10 cellular contexts compared by ENCODE assay signal in genomic region chr19:4389064-4389375, GRCh38. TPM values are rescaled to one million over a fixed set of nuclear protein-coding genes. Genes with fewer than 3 reads are reported as not detected.
DNase-seq lines count a peak whose midpoint lies in the region; ATAC-seq, FAIRE-seq and TF ChIP-seq lines count a peak whose summit lies in the region.
"Had no signal": no experiment of that assay in that cellular context is flagged by ENCODE, and none has a peak within 500 bp of the region (broad histone marks: within the 10 kb centered on the region; RNA-seq: fewer than 3 reads in every experiment).

No MANE protein-coding gene starts in this region.

- peaks cover 60% of the 10 kb centered on the region for H3K4me1 ChIP-seq in endothelial cell of umbilical vein (ENCODE audit: control insufficient read depth, extremely low read depth, insufficient read depth, low read length)
- H3K4me1 ChIP-seq in rectal smooth muscle tissue (ENCODE audit: control insufficient read depth, insufficient read depth, low read length), result peaks cover 34% of the 10 kb centered on the region
- H3K4me1 ChIP-seq in CD4-positive, alpha-beta memory T cell (ENCODE audit: insufficient read depth, low read length), result peaks cover 37% of the 10 kb centered on the region

- no peak overlapping the region for H2AFZ ChIP-seq in endothelial cell of umbilical vein (ENCODE audit: low read depth, low read length)

- BruUV-seq in endothelial cell of umbilical vein (replicated peaks; lab: Mats Ljungman, UMichigan), result no TSS peak

- CTCF ChIA-PET in endothelial cell of umbilical vein (lab: Charles Lee), result interaction anchor here (0.9 to 7.9 kb wide), 5 partner anchors 11 to 37 kb away, joined by 3 to 105 read pairs (median 6); partner anchors contain the start of genes CHAF1A and SH3GL1
- CTCF ChIA-PET in CD4-positive, alpha-beta memory T cell (lab: Charles Lee; ENCODE audit: partially characterized antibody), result interaction anchor here (1.1 kb wide), 1 partner anchor 9 kb away, joined by 3 read pairs; no protein-coding TSS in a partner anchor

- DNase-seq in LNCaP clone FGC (ENCODE audit: low read depth), result no peak
- no peak for DNase-seq in endothelial cell of umbilical vein (ENCODE audit: low read depth, low spot score)
- DNase-seq in CD4-positive, alpha-beta memory T cell, result no peak
- no peak for DNase-seq in natural killer cell
- DNase-seq in NCI-H69 (lab: John Stamatoyannopoulos, UW), result no peak
- DNase-seq: CD8-positive, alpha-beta T cell; MM.1S had no signal

- no peak overlapping the region for H3K4me3 Mint-ChIP-seq in CD4-positive, alpha-beta memory T cell
- H3K4me3 Mint-ChIP-seq in natural killer cell, result no peak overlapping the region
- H3K4me3 Mint-ChIP-seq: CD8-positive, alpha-beta T cell had no signal

- H3K36me3 ChIP-seq in endothelial cell of umbilical vein (ENCODE audit: control insufficient read depth in 2 of 2, extremely low read depth in 1 of 2, insufficient read depth in 2 of 2, low read length in 2 of 2) (peaks cover 3 to 12% of the 10 kb centered on the region in 2 experiments), rectal smooth muscle tissue (ENCODE audit: control insufficient read depth, insufficient read depth, low read length) (peaks cover 2% of the 10 kb centered on the region)
- peaks cover 8% of the 10 kb centered on the region for H3K36me3 ChIP-seq in CD4-positive, alpha-beta memory T cell (ENCODE audit: insufficient read depth, low read length)

- intact Hi-C loops in endothelial cell of umbilical vein (cut with micrococcal nuclease) (no loop called here), natural killer cell (cut with micrococcal nuclease) (no loop called here)
- intact Hi-C loops in CD4-positive, alpha-beta memory T cell (cut with micrococcal nuclease), result no loop called here

- peak overlapping the region; percentile 32 for H3K4me3 ChIP-seq in LNCaP clone FGC (ENCODE audit: low read depth, low read length)
- no peak overlapping the region for H3K4me3 ChIP-seq in endothelial cell of umbilical vein (replicated peaks in 1 of 3; ENCODE audit: insufficient read depth in 1 of 3, low read depth in 1 of 3, low read length in 3 of 3)
- H3K4me3 ChIP-seq in rectal smooth muscle tissue (ENCODE audit: low read length), result no peak overlapping the region
- no peak overlapping the region for H3K4me3 ChIP-seq in CD4-positive, alpha-beta memory T cell (ENCODE audit: low read length in 2 of 2)
- H3K4me3 ChIP-seq: SK-N-MC had no signal

- ATAC-seq in natural killer cell, result no peak
- ATAC-seq: CD8-positive, alpha-beta T cell had no signal

- peaks cover 11 to 46% (median 27%) of the 10 kb centered on the region in 4 donors for H3K4me1 Mint-ChIP-seq in CD4-positive, alpha-beta memory T cell
- H3K4me1 Mint-ChIP-seq in natural killer cell, result peaks cover 16 to 26% of the 10 kb centered on the region in 2 donors

- H3K27me3 ChIP-seq in endothelial cell of umbilical vein (ENCODE audit: control insufficient read depth in 2 of 2, insufficient read depth in 2 of 2, low read length in 2 of 2) (no peaks in the 10 kb centered on the region), rectal smooth muscle tissue (ENCODE audit: control insufficient read depth, insufficient read depth, low read length) (no peaks in the 10 kb centered on the region)
- no peaks in the 10 kb centered on the region for H3K27me3 ChIP-seq in CD4-positive, alpha-beta memory T cell (ENCODE audit: insufficient read depth, low read length)

- H3K9me1 ChIP-seq in endothelial cell of umbilical vein (replicated peaks; ENCODE audit: control insufficient read depth, extremely low read depth, insufficient read depth, low read length), result no peaks in the 10 kb centered on the region

- H3K9me3 ChIP-seq in endothelial cell of umbilical vein (replicated peaks; ENCODE audit: control insufficient read depth, insufficient read depth, low read length), result no peaks in the 10 kb centered on the region
- H3K9me3 ChIP-seq in CD4-positive, alpha-beta memory T cell (ENCODE audit: control insufficient read depth in 1 of 2, low read length in 2 of 2), result no peaks in the 10 kb centered on the region

- no peak overlapping the region for H3K4me2 ChIP-seq in endothelial cell of umbilical vein (ENCODE audit: insufficient read depth, low read length)

- H3K27ac ChIP-seq in endothelial cell of umbilical vein (ENCODE audit: insufficient read depth, low read depth, low read length) (peak overlapping the region; percentile 14), rectal smooth muscle tissue (ENCODE audit: low read depth, low read length) (peak overlapping the region; percentile 6)
- H3K27ac ChIP-seq in CD4-positive, alpha-beta memory T cell (ENCODE audit: low read depth, low read length), result no peak overlapping the region
- H3K27ac ChIP-seq: SK-N-MC had no signal

- TF ChIP-seq CTCF in LNCaP clone FGC (IDR thresholded peaks at IDR 0.05; ENCODE audit: control insufficient read depth, extremely low read depth, insufficient read depth) (no peak), endothelial cell of umbilical vein (IDR thresholded peaks at IDR 0.05; ENCODE audit: extremely low read depth in 1 of 2, insufficient read depth in 1 of 2, low read depth in 1 of 2, low read length in 2 of 2) (no peak), natural killer cell (IDR thresholded peaks at IDR 0.05) (no peak)

- peaks cover 7 to 17% of the 10 kb centered on the region in 2 donors for H3K36me3 Mint-ChIP-seq in CD4-positive, alpha-beta memory T cell
- no peaks in the 10 kb centered on the region for H3K36me3 Mint-ChIP-seq in natural killer cell

- H3K9ac ChIP-seq in endothelial cell of umbilical vein (replicated peaks; ENCODE audit: extremely low read depth, insufficient read depth, low read length) (no peak overlapping the region), rectal smooth muscle tissue (ENCODE audit: low read length) (no peak overlapping the region)

- H3K27ac Mint-ChIP-seq in CD4-positive, alpha-beta memory T cell, result peak overlapping the region in 1 of 7 donors; percentile 89
- H3K27ac Mint-ChIP-seq in natural killer cell, result no peak overlapping the region
- H3K27ac Mint-ChIP-seq: CD8-positive, alpha-beta T cell had no signal

- TF ChIP-seq POLR2A in endothelial cell of umbilical vein (IDR thresholded peaks at IDR 0.05; ENCODE audit: low read depth, low read length), result no peak

- POLR2A ChIA-PET in endothelial cell of umbilical vein (lab: Charles Lee), result interaction anchor here (1.0 kb wide), 1 partner anchor 82 kb away, joined by 3 read pairs; no protein-coding TSS in a partner anchor
- POLR2A ChIA-PET in CD4-positive, alpha-beta memory T cell (lab: Charles Lee; ENCODE audit: partially characterized antibody), result interaction anchor here (1.5 to 1.7 kb wide), 2 partner anchors 11 to 19 kb away, joined by 4 to 5 read pairs; partner anchors contain the start of gene SH3GL1

- H3K27me3 Mint-ChIP-seq in CD4-positive, alpha-beta memory T cell, result no peaks in the 10 kb centered on the region
- no peaks in the 10 kb centered on the region for H3K27me3 Mint-ChIP-seq in natural killer cell (ENCODE audit: low read depth in 2 of 2)

- dilution Hi-C loops in endothelial cell of umbilical vein (cut with MboI; ENCODE audit: extremely low pct_ligation_motif_present, low sequenced_read_pairs), result no loop called here

- H3K9me3 Mint-ChIP-seq in CD4-positive, alpha-beta memory T cell, result no peaks in the 10 kb centered on the region
- no peaks in the 10 kb centered on the region for H3K9me3 Mint-ChIP-seq in natural killer cell
- H3K9me3 Mint-ChIP-seq: CD8-positive, alpha-beta T cell had no signal

- H4K20me1 ChIP-seq in endothelial cell of umbilical vein (replicated peaks; ENCODE audit: control insufficient read depth, extremely low read depth, insufficient read depth, low read length), result no peaks in the 10 kb centered on the region

- no peak for FAIRE-seq in endothelial cell of umbilical vein (lab: Jason Lieb, UNC)
- FAIRE-seq: keratinocyte had no signal

- peaks cover 82% of the 10 kb centered on the region for H3K79me2 ChIP-seq in endothelial cell of umbilical vein (ENCODE audit: control insufficient read depth, insufficient read depth, low read length)

RNA-seq across cellular contexts. Expression of gene SH3GL1, which starts 11.3 kb away (rescaled TPM):
- total RNA-seq in endothelial cell of umbilical vein (143 and 153 TPM in 2 replicates), natural killer cell (10 to 100 TPM; 43.9 to 55.7 (median 49.2) TPM)
- polyA plus RNA-seq in endothelial cell of umbilical vein, result 145 and 191 TPM in 2 replicates
- 113 and 139 TPM in 2 replicates for polyA plus RNA-seq in endothelial cell of umbilical vein (2011; cell fraction: cytosol; rRNA removed)
- polyA plus RNA-seq in endothelial cell of umbilical vein (2011; cell fraction: nucleus; rRNA removed), result 94.1 and 103 TPM in 2 replicates
- 124 and 164 TPM in 2 replicates for polyA plus RNA-seq in endothelial cell of umbilical vein (2012)
- polyA minus RNA-seq in endothelial cell of umbilical vein, result 51.2 and 68.4 TPM in 2 replicates
- polyA minus RNA-seq in endothelial cell of umbilical vein (2011; cell fraction: cytosol; rRNA and poly(A)+ RNA removed), result 43.0 TPM
- polyA minus RNA-seq in endothelial cell of umbilical vein (2011; cell fraction: nucleus; rRNA and poly(A)+ RNA removed), result 32.8 and 43.7 TPM in 2 replicates
- total RNA-seq in CD4-positive, alpha-beta memory T cell, result 10 to 100 TPM; 40.1 to 45.6 TPM
- 10 to 100 TPM; 19.7 to 28.2 TPM for polyA plus RNA-seq in CD4-positive, alpha-beta memory T cell

RNA-seq across cellular contexts. Expression of gene CHAF1A, which starts 13.4 kb away (rescaled TPM):
- total RNA-seq in endothelial cell of umbilical vein (44.5 and 47.8 TPM in 2 replicates), natural killer cell (10 to 100 TPM; 34.4 to 40.8 (median 35.2) TPM)
- 19.5 and 32.1 TPM in 2 replicates for polyA plus RNA-seq in endothelial cell of umbilical vein
- 22.2 and 23.4 TPM in 2 replicates for polyA plus RNA-seq in endothelial cell of umbilical vein (2011; cell fraction: cytosol; rRNA removed)
- 32.5 and 36.1 TPM in 2 replicates for polyA plus RNA-seq in endothelial cell of umbilical vein (2011; cell fraction: nucleus; rRNA removed)
- 16.4 and 24.5 TPM in 2 replicates for polyA plus RNA-seq in endothelial cell of umbilical vein (2012)
- polyA minus RNA-seq in endothelial cell of umbilical vein, result 11.2 and 20.1 TPM in 2 replicates
- 70.6 TPM for polyA minus RNA-seq in endothelial cell of umbilical vein (2011; cell fraction: cytosol; rRNA and poly(A)+ RNA removed)
- 20.4 and 33.6 TPM in 2 replicates for polyA minus RNA-seq in endothelial cell of umbilical vein (2011; cell fraction: nucleus; rRNA and poly(A)+ RNA removed)
- 10 to 100 TPM; 13.9 to 18.1 TPM for total RNA-seq in CD4-positive, alpha-beta memory T cell
- polyA plus RNA-seq in CD4-positive, alpha-beta memory T cell, result 1 to 10 TPM; 2.8 to 4.5 TPM

RNA-seq across cellular contexts. Expression of gene MPND, which starts 45.7 kb away (rescaled TPM):
- total RNA-seq in endothelial cell of umbilical vein (21.1 and 22.1 TPM in 2 replicates), natural killer cell (10 to 100 TPM; 30.4 to 38.4 (median 31.1) TPM)
- 13.8 and 14.8 TPM in 2 replicates for polyA plus RNA-seq in endothelial cell of umbilical vein
- 9.0 and 11.6 TPM in 2 replicates for polyA plus RNA-seq in endothelial cell of umbilical vein (2011; cell fraction: cytosol; rRNA removed)
- polyA plus RNA-seq in endothelial cell of umbilical vein (2011; cell fraction: nucleus; rRNA removed), result 6.7 and 7.7 TPM in 2 replicates
- 13.3 and 22.7 TPM in 2 replicates for polyA plus RNA-seq in endothelial cell of umbilical vein (2012)
- 7.7 and 11.2 TPM in 2 replicates for polyA minus RNA-seq in endothelial cell of umbilical vein
- 8.4 TPM for polyA minus RNA-seq in endothelial cell of umbilical vein (2011; cell fraction: cytosol; rRNA and poly(A)+ RNA removed)
- polyA minus RNA-seq in endothelial cell of umbilical vein (2011; cell fraction: nucleus; rRNA and poly(A)+ RNA removed), result 1.8 and 6.9 TPM in 2 replicates
- total RNA-seq in CD4-positive, alpha-beta memory T cell, result 10 to 100 TPM; 24.7 to 27.0 TPM
- polyA plus RNA-seq in CD4-positive, alpha-beta memory T cell, result 1 to 10 TPM; 3.5 to 9.2 TPM

RNA-seq across cellular contexts. Expression of gene STAP2, which starts 50.4 kb away (rescaled TPM):
- total RNA-seq in endothelial cell of umbilical vein (11.8 and 12.2 TPM in 2 replicates), natural killer cell (1 to 10 TPM; 1.4 to 3.3 (median 2.0) TPM)
- polyA plus RNA-seq in endothelial cell of umbilical vein, result 21.7 and 21.8 TPM in 2 replicates
- 14.2 and 17.3 TPM in 2 replicates for polyA plus RNA-seq in endothelial cell of umbilical vein (2011; cell fraction: cytosol; rRNA removed)
- polyA plus RNA-seq in endothelial cell of umbilical vein (2011; cell fraction: nucleus; rRNA removed), result 20.5 and 24.1 TPM in 2 replicates
- polyA plus RNA-seq in endothelial cell of umbilical vein (2012), result 7.2 and 18.3 TPM in 2 replicates
- 8.1 and 11.6 TPM in 2 replicates for polyA minus RNA-seq in endothelial cell of umbilical vein
- not detected for polyA minus RNA-seq in endothelial cell of umbilical vein (2011; cell fraction: cytosol; rRNA and poly(A)+ RNA removed)
- 3.0 and 6.0 TPM in 2 replicates for polyA minus RNA-seq in endothelial cell of umbilical vein (2011; cell fraction: nucleus; rRNA and poly(A)+ RNA removed)
- total RNA-seq in CD4-positive, alpha-beta memory T cell, result 1 to 10 TPM in 1 of 2 experiments, under 1 TPM in 1; 0.86 to 2.4 TPM
- 1 to 10 TPM; 2.1 to 2.6 TPM for polyA plus RNA-seq in CD4-positive, alpha-beta memory T cell
